8 cellular contexts compared by ENCODE assay signal in the genomic region with DNA sequence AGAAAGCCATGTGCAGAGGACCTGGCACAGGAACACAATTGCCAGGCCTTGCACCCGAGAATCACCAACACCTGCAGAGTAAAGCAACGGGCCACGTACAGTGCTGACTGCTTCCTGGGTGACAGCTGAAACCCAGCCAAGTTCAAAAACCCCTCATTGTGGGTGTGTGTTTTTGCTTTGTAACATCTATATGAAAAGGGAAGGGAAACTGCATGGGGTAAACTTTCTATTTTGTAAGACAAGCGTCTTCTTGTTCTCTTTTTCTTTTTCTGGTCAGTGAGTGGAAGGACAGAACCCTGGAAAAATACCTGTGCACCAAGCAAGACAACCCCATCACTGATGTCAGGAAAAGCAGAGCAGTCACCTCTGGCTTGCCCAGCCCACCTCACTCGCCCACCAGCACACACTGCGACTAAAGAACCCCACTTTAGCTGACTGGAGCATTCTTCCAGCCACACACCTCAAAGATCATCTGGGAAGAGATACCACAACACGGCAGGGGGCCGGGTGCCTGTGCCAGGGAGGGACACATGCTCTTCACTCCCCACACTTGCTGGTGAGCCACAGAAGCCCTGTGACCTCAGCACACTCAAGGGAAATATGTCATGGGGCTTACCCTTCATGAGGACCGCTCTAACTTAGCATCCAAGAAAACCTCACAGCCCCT.
DNase-seq lines count a peak whose midpoint lies in the region; ATAC-seq and TF ChIP-seq lines count a peak whose summit lies in the region.

No MANE protein-coding gene starts in this region.

- peak overlapping the region; percentile 86 to 99 (median 97) for H3K27ac Mint-ChIP-seq in CD14-positive monocyte

- intact Hi-C loops in CD14-positive monocyte (cut with micrococcal nuclease), result no loop called here

- H3K4me1 ChIP-seq in OCI-LY3 (ENCODE audit: low read length), result peaks cover 49% of the 10 kb centered on the region
- H3K4me1 ChIP-seq in osteoblast (ENCODE audit: insufficient read depth, low read length), result peaks cover 3% of the 10 kb centered on the region

- H3K4me2 ChIP-seq in OCI-LY3 (ENCODE audit: low read length), result peak overlapping the region; percentile 90
- no peak overlapping the region for H3K4me2 ChIP-seq in osteoblast (ENCODE audit: insufficient read depth, low read length)

- no peaks in the 10 kb centered on the region for H3K27me3 Mint-ChIP-seq in CD14-positive monocyte (ENCODE audit: low read depth in 3 of 3)

- H3K36me3 Mint-ChIP-seq in CD14-positive monocyte, result peaks cover 0 to 1% of the 10 kb centered on the region in 2 donors

- peaks cover 51% of the 10 kb centered on the region for H3K79me2 ChIP-seq in OCI-LY3 (ENCODE audit: low read length)
- H3K79me2 ChIP-seq in osteoblast (ENCODE audit: insufficient read depth, low read length), result no peaks in the 10 kb centered on the region

- ATAC-seq in GM18867 (IDR thresholded peaks at IDR 0.05; ENCODE audit: unreplicated experiment) (peak; percentile 92), HG02938 (IDR thresholded peaks at IDR 0.05; ENCODE audit: unreplicated experiment) (peak; percentile 83)

- H4K20me1 ChIP-seq in OCI-LY3 (ENCODE audit: insufficient read depth, low read length) (no peaks in the 10 kb centered on the region), osteoblast (ENCODE audit: insufficient read depth, low read length) (no peaks in the 10 kb centered on the region)

- no peak for TF ChIP-seq CTCF in CD14-positive monocyte (IDR thresholded peaks at IDR 0.05)
- TF ChIP-seq CTCF in OCI-LY3 (IDR thresholded peaks at IDR 0.05; ENCODE audit: low read depth, low read length), result no peak
- no peak for TF ChIP-seq CTCF in osteoblast (IDR thresholded peaks at IDR 0.05; ENCODE audit: extremely low read depth, low read depth, low read length)

- peaks cover 0 to 6% (median 4%) of the 10 kb centered on the region in 7 donors for H3K9me3 Mint-ChIP-seq in CD14-positive monocyte

- H2AFZ ChIP-seq in OCI-LY3 (ENCODE audit: low read depth, low read length) (no peak overlapping the region), osteoblast (ENCODE audit: low read length) (no peak overlapping the region)

- no peaks in the 10 kb centered on the region for H3K27me3 ChIP-seq in OCI-LY3 (ENCODE audit: low read depth, low read length)
- H3K27me3 ChIP-seq in osteoblast (ENCODE audit: insufficient read depth, low read length), result peaks cover 9% of the 10 kb centered on the region

- DNase-seq in CD14-positive monocyte (ENCODE audit: low spot score) (peak; percentile 55), osteoblast (ENCODE audit: insufficient read length, low spot score, missing footprints) (peak; percentile 46), NCI-H524 treated with DMSO at 0.1 percent for 48 hours (lab: John Stamatoyannopoulos, UW) (no peak), NCI-H526 treated with DMSO at 0.1 percent for 48 hours (lab: John Stamatoyannopoulos, UW) (no peak), NK-92 (lab: John Stamatoyannopoulos, UW; ENCODE audit: unreplicated experiment) (no peak)

- peaks cover 44% of the 10 kb centered on the region for H3K4me1 Mint-ChIP-seq in CD14-positive monocyte

- H3K9me3 ChIP-seq in OCI-LY3 (ENCODE audit: insufficient read depth, low read length), result no peaks in the 10 kb centered on the region
- no peaks in the 10 kb centered on the region for H3K9me3 ChIP-seq in osteoblast (ENCODE audit: low read depth, low read length)

- peak overlapping the region; percentile 82 for H3K9ac ChIP-seq in OCI-LY3 (ENCODE audit: low read length)

- H3K4me3 Mint-ChIP-seq in CD14-positive monocyte, result peak overlapping the region in 1 of 2 donors; percentile 76

- H3K4me3 ChIP-seq in OCI-LY3 (ENCODE audit: low read length) (peak overlapping the region; percentile 65), osteoblast (ENCODE audit: insufficient read depth, low read length) (no peak overlapping the region)

- H3K36me3 ChIP-seq in OCI-LY3 (replicated peaks; ENCODE audit: low read depth, low read length) (peaks cover 6% of the 10 kb centered on the region), osteoblast (ENCODE audit: insufficient read depth, low read length) (no peaks in the 10 kb centered on the region)

- H3K27ac ChIP-seq in OCI-LY3 (ENCODE audit: low read length) (peak overlapping the region; percentile 99), osteoblast (ENCODE audit: low read depth, low read length) (no peak overlapping the region)

Comparison
In these comparisons a context has a peak if more than half of its experiments do, and no peak if none do; other contexts are left out.
1. DNase-seq: peak in CD14-positive monocyte (single experiment) and osteoblast (single experiment); none in NCI-H524 treated with DMSO at 0.1 percent for 48 hours (single experiment), NCI-H526 treated with DMSO at 0.1 percent for 48 hours (single experiment) and NK-92 (single experiment).